In genomic region chr19:46211201-46211881, GRCh38 we compare ENCODE assay signal across 12 cellular contexts. TPM values are rescaled to one million over a fixed set of nuclear protein-coding genes. Genes with fewer than 3 reads are reported as not detected.
DNase-seq lines count a peak whose midpoint lies in the region; ATAC-seq, FAIRE-seq and TF ChIP-seq lines count a peak whose summit lies in the region.
"Had no signal": no experiment of that assay in that cellular context is flagged by ENCODE, and none has a peak within 500 bp of the region (broad histone marks: within the 10 kb centered on the region; RNA-seq: fewer than 3 reads in every experiment).

No MANE protein-coding gene starts in this region.

- H3K18ac ChIP-seq in H1 (ENCODE audit: extremely low read depth, low read length): no peak overlapping the region

- peak overlapping the region; percentile 88; the same call in 1 of the 2 replicates for H2BK12ac ChIP-seq in H1 (ENCODE audit: low read depth, low read length)

- CTCF ChIA-PET in H1 (lab: Charles Lee; ENCODE audit: partially characterized antibody): interaction anchor here (0.8 to 1.3 kb wide), 5 partner anchors 11 to 132 kb away, joined by 3 to 4 read pairs (median 3); no protein-coding TSS in a partner anchor

- no peak overlapping the region; a peak in 1 of 8 replicates for H3K4me3 ChIP-seq in H1 (ENCODE audit: extremely low read depth in 1 of 4, insufficient read depth in 2 of 4, low read depth in 3 of 4, low read length in 4 of 4)

- no peaks in the 10 kb centered on the region for H4K20me1 ChIP-seq in H1 (replicated peaks in 1 of 2; ENCODE audit: control insufficient read depth in 1 of 2, insufficient read depth in 2 of 2, low read length in 2 of 2)

- POLR2A ChIA-PET in H1 (lab: Charles Lee; ENCODE audit: partially characterized antibody): interaction anchor here (0.7 to 1.9 kb wide), 5 partner anchors 11 to 682 kb away, joined by 3 to 8 read pairs (median 3); no protein-coding TSS in a partner anchor

- no peak overlapping the region for H2BK15ac ChIP-seq in H1 (ENCODE audit: low read length)

- H3K4me1 Mint-ChIP-seq in type B pancreatic cell (ENCODE audit: unreplicated experiment): peaks cover 12% of the 10 kb centered on the region

- TF ChIP-seq POLR2A in H1 (IDR thresholded peaks at IDR 0.05; ENCODE audit: control extremely low read depth in 1 of 2, low read depth in 2 of 2, low read length in 2 of 2): no peak

- H2BK5ac ChIP-seq in H1 (ENCODE audit: low read depth, low read length): peak overlapping the region; percentile 46; the same call in 1 of the 2 replicates

- H2AK5ac ChIP-seq in H1 (ENCODE audit: low read depth, low read length): no peak overlapping the region

- no peaks in the 10 kb centered on the region; a peak in 1 of 7 replicates for H3K27me3 ChIP-seq in H1 (replicated peaks in 1 of 4; ENCODE audit: control insufficient read depth in 3 of 4, extremely low read depth in 1 of 4, insufficient read depth in 3 of 4, low read length in 3 of 4)

- no peaks in the 10 kb centered on the region for H3K36me3 ChIP-seq in H1 (ENCODE audit: control insufficient read depth in 2 of 4, insufficient read depth in 4 of 4, low read length in 3 of 4)

- ATAC-seq in HG03442 (IDR thresholded peaks at IDR 0.05; ENCODE audit: unreplicated experiment) (no peak), GM18907 (IDR thresholded peaks at IDR 0.05; ENCODE audit: unreplicated experiment) (no peak), GM21381 (IDR thresholded peaks at IDR 0.05; ENCODE audit: unreplicated experiment) (no peak)

- no peak for TF ChIP-seq RAD21 in H1 (IDR thresholded peaks at IDR 0.05 in 1 of 2, conservative IDR thresholded peaks at IDR 0.05 in 1 of 2; ENCODE audit: low read depth in 2 of 2, low read length in 2 of 2)

- no peak overlapping the region for H2BK120ac ChIP-seq in H1 (replicated peaks; ENCODE audit: low read depth, low read length)

- H3K4ac ChIP-seq in H1 (replicated peaks; ENCODE audit: insufficient read length, low read depth, low read length): no peak overlapping the region

- no peaks in the 10 kb centered on the region for H3K79me1 ChIP-seq in H1 (ENCODE audit: low read depth, low read length)

- no peaks in the 10 kb centered on the region for H3K36me3 Mint-ChIP-seq in type B pancreatic cell

- no peak overlapping the region; a peak in 1 of 7 replicates for H3K9ac ChIP-seq in H1 (replicated peaks in 1 of 4; ENCODE audit: extremely low read depth in 1 of 4, low read depth in 3 of 4, low read length in 3 of 4)

- no peaks in the 10 kb centered on the region for H3K23me2 ChIP-seq in H1 (ENCODE audit: low read depth, low read length)

- peak in 1 of 2 experiments; percentile 82; a peak in 1 of 3 replicates for TF ChIP-seq EP300 in H1 (IDR thresholded peaks at IDR 0.05; ENCODE audit: borderline replicate concordance in 1 of 2, low read depth in 2 of 2, low read length in 2 of 2)

- H3K56ac ChIP-seq in H1 (replicated peaks; ENCODE audit: insufficient read length, low read depth, low read length): no peak overlapping the region

- peak overlapping the region; percentile 49; the same call in 1 of the 2 replicates for H3K27ac ChIP-seq in H1 (ENCODE audit: low read depth, low read length)
- H3K27ac ChIP-seq: 22Rv1 had no signal

- DNase-seq in DMS53 (lab: John Stamatoyannopoulos, UW) (peak; percentile 15), DMS53 treated with DMSO at 0.1 percent for 48 hours (lab: John Stamatoyannopoulos, UW; ENCODE audit: unreplicated experiment) (no peak), H1 (ENCODE audit: low read depth in 1 of 2, low spot score in 2 of 2) (peak; percentile 55 to 68), kidney tubule cell (ENCODE audit: low spot score) (peak; percentile 94), type B pancreatic cell (ENCODE audit: extremely low spot score, unreplicated experiment) (no peak)
- DNase-seq: activated gamma-delta T cell treated with Interleukin-2 at 50 U/mL for 16 hours, NCI-H1092 had no signal

- H3K27ac Mint-ChIP-seq in type B pancreatic cell: peak overlapping the region; percentile 95

- H3K9me3 Mint-ChIP-seq in type B pancreatic cell: no peaks in the 10 kb centered on the region

- H2AFZ ChIP-seq in H1 (ENCODE audit: low read length): no peak overlapping the region

- TF ChIP-seq CTCF in H1 (IDR thresholded peaks at IDR 0.05; ENCODE audit: control extremely low read depth in 1 of 3, insufficient read depth in 1 of 3, low read depth in 1 of 3, low read length in 3 of 3) (no peak), type B pancreatic cell (conservative IDR thresholded peaks at IDR 0.05) (no peak)

- peak overlapping the region; percentile 65 for H3K4me3 Mint-ChIP-seq in type B pancreatic cell

- no peaks in the 10 kb centered on the region for H3K9me3 ChIP-seq in H1 (ENCODE audit: insufficient read depth in 2 of 2, low read depth in 1 of 2, low read length in 1 of 2)

- peaks cover 11% of the 10 kb centered on the region for H3K27me3 Mint-ChIP-seq in type B pancreatic cell

- H3K79me2 ChIP-seq in H1 (ENCODE audit: control insufficient read depth in 1 of 2, insufficient read depth in 2 of 2, low read length in 2 of 2): no peaks in the 10 kb centered on the region

- no peak overlapping the region for H2BK20ac ChIP-seq in H1 (ENCODE audit: low read length)

- peaks cover 3 to 17% (median 6%) of the 10 kb centered on the region in 4 experiments; a peak in 5 of 7 replicates for H3K4me1 ChIP-seq in H1 (replicated peaks in 1 of 4; ENCODE audit: control insufficient read depth in 3 of 4, insufficient read depth in 4 of 4, low read length in 3 of 4)

- peak; percentile 63 for FAIRE-seq in H1 (lab: Jason Lieb, UNC)

- H3K4me2 ChIP-seq in H1 (ENCODE audit: insufficient read depth in 1 of 2, low read depth in 2 of 2, low read length in 2 of 2): peak overlapping the region in 1 of 2 experiments; percentile 22; a peak in 1 of 4 replicates

- no peak overlapping the region for H4K91ac ChIP-seq in H1 (replicated peaks; ENCODE audit: insufficient read length, low read length)

- no peak overlapping the region for H4K5ac ChIP-seq in H1 (ENCODE audit: insufficient read length, low read depth, low read length)

- H4K8ac ChIP-seq in H1 (ENCODE audit: extremely low read depth, insufficient read depth, low read length): no peak overlapping the region

- 55% methylated on average over 10 of the region's 10 CpGs; no CpG with 5 or more reads in 1 of the 2 experiments for WGBS in H1 (ENCODE audit: extremely low coverage in 1 of 2, insufficient coverage in 1 of 2, insufficient read length in 1 of 2, insufficient replicate concordance in 2 of 2, low coverage in 1 of 2, low lambda C conversion rate in 2 of 2, missing lambda C conversion rate in 1 of 2), 2 experiments

- no peak overlapping the region for H3K14ac ChIP-seq in H1 (ENCODE audit: insufficient read length)

- H3K23ac ChIP-seq in H1 (ENCODE audit: insufficient read length): no peak overlapping the region

TF ChIP-seq in H1, 55 proteins besides CTCF, POLR2A, EP300 and RAD21:
- no peak for TF ChIP-seq CBX8 (IDR thresholded peaks at IDR 0.05; ENCODE audit: borderline replicate concordance, low read depth, low read length)
- 0 out of 2 replicates have a peak, but pooled peaks have one; percentile 46 for TF ChIP-seq TCF12 (IDR thresholded peaks at IDR 0.05; ENCODE audit: low read depth, low read length)
- peak; percentile 82 for TF ChIP-seq JUND (IDR thresholded peaks at IDR 0.05; ENCODE audit: low read length)
- TF ChIP-seq RBBP5 (IDR thresholded peaks at IDR 0.05; ENCODE audit: borderline replicate concordance, low read depth, low read length): 0 out of 2 replicates have a peak, but pooled peaks have one; percentile 30
- peak; percentile 97 for TF ChIP-seq TEAD4 (IDR thresholded peaks at IDR 0.05; ENCODE audit: low read depth, low read length)
- TF ChIP-seq TAF1 (IDR thresholded peaks at IDR 0.05; ENCODE audit: low read depth, low read length): no peak
- peak; percentile 67 to 75; a peak in 2 of 4 replicates for TF ChIP-seq SIN3A (conservative IDR thresholded peaks at IDR 0.05 in 1 of 2, IDR thresholded peaks at IDR 0.05 in 1 of 2; ENCODE audit: low read depth in 1 of 2, low read length in 2 of 2)
- TF ChIP-seq CEBPB (IDR thresholded peaks at IDR 0.05; ENCODE audit: low read depth, low read length): no peak
- TF ChIP-seq ASH2L (IDR thresholded peaks at IDR 0.05; ENCODE audit: low read length): peak; percentile 24
- peak; percentile 87 for TF ChIP-seq CTBP2 (IDR thresholded peaks at IDR 0.05; ENCODE audit: borderline replicate concordance, insufficient read depth, insufficient read length, low read length)
- TF ChIP-seq SP1 (IDR thresholded peaks at IDR 0.05; ENCODE audit: low read depth, low read length): 0 out of 2 replicates have a peak, but pooled peaks have one; percentile 42
- peak; percentile 78 for TF ChIP-seq YY1 (IDR thresholded peaks at IDR 0.05; ENCODE audit: low read depth, low read length)
- TF ChIP-seq HDAC2 (IDR thresholded peaks at IDR 0.05; ENCODE audit: borderline replicate concordance in 1 of 2, low read depth in 2 of 2, low read length in 2 of 2): peak in 1 of 2 experiments; percentile 44; a peak in 1 of 4 replicates
- TF ChIP-seq BRCA1 (IDR thresholded peaks at IDR 0.05; ENCODE audit: low read depth, low read length): no peak
- no peak for TF ChIP-seq CBX5 (IDR thresholded peaks at IDR 0.05; ENCODE audit: low read depth, low read length)

RNA-seq across cellular contexts. Expression of gene IGFL1, which starts 18.2 kb away (rescaled TPM):
- not detected in 2 replicates for total RNA-seq in H1 (2021; fragmentation: NEBNext Ultra II Directional; extraction: Animal tissue kit (Norgen Biotek cat#: 25700))
- not detected in 2 replicates for polyA plus RNA-seq in H1 (2011; rRNA removed)
- polyA plus RNA-seq in H1 (2011; cell fraction: cytosol; rRNA removed): not detected
- not detected for polyA plus RNA-seq in H1 (2011; cell fraction: nucleus; rRNA removed)
- polyA plus RNA-seq in H1 (2012, experiment 1 of 2): not detected in 4 replicates
- not detected for polyA plus RNA-seq in H1 (2012, experiment 2 of 2)
- 0.08 TPM for polyA plus RNA-seq in H1 (2013, experiment 1 of 2)
- not detected for polyA plus RNA-seq in H1 (2013, experiment 2 of 2)
- not detected in 2 replicates for polyA minus RNA-seq in H1 (2011; rRNA and poly(A)+ RNA removed)
- polyA minus RNA-seq in H1 (2011; cell fraction: cytosol; rRNA and poly(A)+ RNA removed): not detected
- polyA minus RNA-seq in H1 (2011; cell fraction: nucleus; rRNA and poly(A)+ RNA removed): not detected
- total RNA-seq in type B pancreatic cell (ENCODE audit: low replicate concordance): 0.56 and 0.76 TPM in 2 replicates
- total RNA-seq: OCI-LY7 had no signal

Comparison
In these comparisons a context has a peak if more than half of its experiments do, and no peak if none do; other contexts are left out.
1. DNase-seq: peak in DMS53 (single experiment), H1 (2 of 2) and kidney tubule cell (single experiment); none in DMS53 treated with DMSO at 0.1 percent for 48 hours (single experiment) and type B pancreatic cell (single experiment).